ENCODE assay signal across 1 cellular context in the genomic region with DNA sequence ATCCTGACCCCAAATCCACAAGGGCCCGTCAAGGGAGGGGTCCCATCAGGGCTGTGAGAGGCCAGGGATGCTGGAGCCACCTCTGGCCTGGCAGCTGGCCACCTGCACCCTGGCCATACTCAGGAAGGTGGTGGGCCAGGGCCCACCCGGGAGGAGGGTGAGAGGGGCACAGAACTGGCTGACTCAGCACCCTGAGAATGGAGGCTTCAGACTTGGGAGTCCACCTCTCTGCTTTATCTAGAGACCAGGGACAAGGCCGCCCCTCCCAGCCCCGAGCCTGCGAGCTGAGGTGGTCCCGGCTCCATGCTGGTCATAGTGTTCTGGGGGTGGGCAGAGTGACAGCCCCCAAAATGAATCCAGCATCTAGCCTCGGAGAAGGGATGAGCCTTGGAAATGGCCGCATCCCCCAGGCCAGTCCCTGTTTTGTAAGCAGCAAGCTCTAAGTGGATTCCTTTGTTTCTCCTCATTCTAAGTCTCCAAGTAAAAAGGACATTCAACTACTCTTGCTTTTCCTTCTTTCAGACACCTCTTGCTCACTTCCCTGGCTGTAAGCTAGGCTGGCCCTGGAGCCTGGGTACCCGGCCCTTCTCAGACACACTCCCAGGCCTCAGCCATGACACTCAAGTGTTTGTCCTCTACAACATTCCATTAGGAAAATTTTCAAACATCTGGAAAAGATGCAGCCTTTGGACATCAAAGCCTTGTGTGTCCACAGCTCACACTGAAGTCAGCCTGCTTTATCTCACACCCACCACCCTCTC.
TF ChIP-seq lines count a peak whose summit lies in the region.

No MANE protein-coding gene starts in this region.

TF ChIP-seq in K562, 482 proteins besides CTCF, POLR2A, EP300 and RAD21:
- TF ChIP-seq C11orf30 (IDR thresholded peaks at IDR 0.05; ENCODE audit: low read depth) (peak; percentile 73), CBFA2T2 (conservative IDR thresholded peaks at IDR 0.05) (no peak), MAFG (tag; conservative IDR thresholded peaks at IDR 0.05) (peak; percentile 30; the same call in 1 of the 2 replicates), ATF1 (CRISPR knock-in tag; IDR thresholded peaks at IDR 0.05) (no peak), ATF1 (tag; IDR thresholded peaks at IDR 0.05) (no peak), ZNF316 (IDR thresholded peaks at IDR 0.05) (peak; percentile 73), EGR1 (conservative IDR thresholded peaks at IDR 0.05) (no peak), PHB (CRISPR knock-in tag; IDR thresholded peaks at IDR 0.05) (no peak), MAFK (IDR thresholded peaks at IDR 0.05; ENCODE audit: low read length) (0 out of 2 replicates have a peak, but pooled peaks have one; percentile 10), ZC3H4 (CRISPR knock-in tag; IDR thresholded peaks at IDR 0.05; ENCODE audit: borderline replicate concordance) (no peak)
